In genomic region chr6:156809034-156809433, GRCh38 we compare ENCODE assay signal across 9 cellular contexts. TPM values are rescaled to one million over a fixed set of nuclear protein-coding genes. Genes with fewer than 3 reads are reported as not detected.
DNase-seq lines count a peak whose midpoint lies in the region; ATAC-seq and TF ChIP-seq lines count a peak whose summit lies in the region.
"Had no signal": no experiment of that assay in that cellular context is flagged by ENCODE, and none has a peak within 500 bp of the region (broad histone marks: within the 10 kb centered on the region; RNA-seq: fewer than 3 reads in every experiment).

No MANE protein-coding gene starts in this region.

- ATAC-seq in GM18868 (IDR thresholded peaks at IDR 0.05; ENCODE audit: unreplicated experiment) (peak; percentile 94), HG02678 (IDR thresholded peaks at IDR 0.05; ENCODE audit: unreplicated experiment) (peak; percentile 92), Right ventricle myocardium superior (ENCODE audit: poor library complexity) (peak; percentile 83)

- intact Hi-C loops in OCI-LY7 (cut with micrococcal nuclease; ENCODE audit: unreplicated experiment) (no loop called here), Right ventricle myocardium superior (cut with DNase I) (no loop called here)

- peaks cover 10% of the 10 kb centered on the region; the same call in 1 of the 2 replicates for H3K9me3 ChIP-seq in OCI-LY7 (ENCODE audit: low read length)
- H3K9me3 ChIP-seq: SJSA1 had no signal

- POLR2A ChIA-PET in OCI-LY7 (lab: Charles Lee), result interaction anchor here (0.5 to 1.5 kb wide), 6 partner anchors 20 to 155 kb away, joined by 3 to 6 read pairs (median 4); no protein-coding TSS in a partner anchor

- H2AFZ ChIP-seq in OCI-LY7 (ENCODE audit: low read length), result no peak overlapping the region

- H3K9me2 ChIP-seq in OCI-LY7 (ENCODE audit: insufficient read depth, low read length), result no peaks in the 10 kb centered on the region

- no peak overlapping the region for H3K4me3 ChIP-seq in OCI-LY7 (ENCODE audit: low read depth, low read length, poor library complexity, severe bottlenecking)
- H3K4me3 ChIP-seq: SJSA1 had no signal

- no TSS peak for BruUV-seq in OCI-LY7 (replicated peaks; lab: Mats Ljungman, UMichigan)

- peaks cover 20% of the 10 kb centered on the region; the same call in 1 of the 2 replicates for H4K20me1 ChIP-seq in OCI-LY7 (ENCODE audit: insufficient read depth, low read length)

- H3K36me3 ChIP-seq in OCI-LY7 (ENCODE audit: insufficient read depth, low read length), result peaks cover 29% of the 10 kb centered on the region
- H3K36me3 ChIP-seq: SJSA1 had no signal

- peak overlapping the region; percentile 56 for H3K4me2 ChIP-seq in OCI-LY7 (ENCODE audit: low read length)

- peaks cover 48% of the 10 kb centered on the region for H3K4me1 ChIP-seq in OCI-LY7 (ENCODE audit: insufficient read depth, low read length, poor library complexity, severe bottlenecking)

- H3K27ac ChIP-seq in OCI-LY7 (ENCODE audit: low read depth, low read length, poor library complexity, severe bottlenecking), result peak overlapping the region; percentile 1
- H3K27ac ChIP-seq: SJSA1 had no signal

- CTCF ChIA-PET in OCI-LY7 (lab: Charles Lee; ENCODE audit: unreplicated experiment), result interaction anchor here (0.5 kb wide), 1 partner anchor 9 kb away, joined by 3 read pairs; no protein-coding TSS in a partner anchor

- no peak for TF ChIP-seq CTCF in OCI-LY7 (conservative IDR thresholded peaks at IDR 0.05; ENCODE audit: low read length)

- H3K79me2 ChIP-seq in OCI-LY7 (ENCODE audit: insufficient read depth, low read depth, low read length), result peaks cover 97% of the 10 kb centered on the region

- DNase-seq in OCI-LY7 (ENCODE audit: low spot score) (peak; percentile 80), Right ventricle myocardium superior (no peak), NCI-H526 treated with DMSO at 0.1 percent for 48 hours (lab: John Stamatoyannopoulos, UW) (no peak), AG08396 (ENCODE audit: low spot score) (no peak), dedifferentiated amniotic fluid mesenchymal stem cell (ENCODE audit: extremely low spot score) (no peak), activated T-cell treated with anti-CD3 and anti-CD28 coated beads for 4 hours (no peak)

RNA-seq across cellular contexts. Expression of gene ARID1B, which starts 31.9 kb away (rescaled TPM):
- 71.8 and 90.1 TPM in 2 replicates for total RNA-seq in OCI-LY7 (2014; rRNA removed; shearing (Covaris generic))
- total RNA-seq in OCI-LY7 (2022) (164 and 170 TPM in 2 replicates), Right ventricle myocardium superior (49.2 TPM)
